In genomic region chr2:120774557-120775160, GRCh38 we compare ENCODE assay signal across 17 cellular contexts. TPM values are rescaled to one million over a fixed set of nuclear protein-coding genes. Genes with fewer than 3 reads are reported as not detected.
"Had no signal": no experiment of that assay in that cellular context is flagged by ENCODE, and none has a peak within 500 bp of the region (broad histone marks: within the 10 kb centered on the region; RNA-seq: fewer than 3 reads in every experiment).

No MANE protein-coding gene starts in this region.

- H3K27ac Mint-ChIP-seq: activated CD4-positive, alpha-beta T cell treated with anti-CD3 and anti-CD28 coated beads, Interleukin-2, amount 10 ng/mL, durations not matched to agents 7 days and 5 days; activated naive CD8-positive, alpha-beta T cell treated with anti-CD3 and anti-CD28 coated beads for 36 hours; activated T-helper 1 cell treated with anti-CD3 and anti-CD28 coated beads, Interleukin-12 subunit alpha, Interleukin-12 subunit beta, Interleukin-2, Interleukin-4 antibody, amounts not matched to agents 30 ng/mL and 10 ng/mL and 1 ng/mL, durations not matched to agents 14 hours and 24 hours and 36 hours; natural killer cell treated with Interleukin-12 subunit alpha and Interleukin-12 subunit beta and Interleukin-15 and Interleukin-18, amount 100 ng/mL, for 72 hours had no signal

- H3K36me3 ChIP-seq: gastroesophageal sphincter, sigmoid colon, stomach, upper lobe of left lung had no signal

- ATAC-seq: gastroesophageal sphincter; natural killer cell treated with Interleukin-12 subunit alpha and Interleukin-12 subunit beta and Interleukin-15 and Interleukin-18, amount 100 ng/mL, for 72 hours had no signal

- H3K27me3 ChIP-seq: gastroesophageal sphincter, sigmoid colon, stomach, testis, upper lobe of left lung had no signal

- H3K4me3 ChIP-seq: gastroesophageal sphincter, sigmoid colon, stomach, testis, upper lobe of left lung had no signal

- H3K4me1 Mint-ChIP-seq: activated CD4-positive, alpha-beta T cell treated with anti-CD3 and anti-CD28 coated beads, Interleukin-2, amount 10 ng/mL, durations not matched to agents 7 days and 5 days; activated naive CD8-positive, alpha-beta T cell treated with anti-CD3 and anti-CD28 coated beads for 36 hours had no signal

- H3K27ac ChIP-seq: gastroesophageal sphincter, sigmoid colon, stomach, testis, upper lobe of left lung had no signal

- H3K9me3 ChIP-seq: gastroesophageal sphincter, sigmoid colon, stomach, testis, upper lobe of left lung had no signal

- H3K4me1 ChIP-seq: upper lobe of left lung had no signal

- H3K9me3 Mint-ChIP-seq: activated CD4-positive, alpha-beta T cell treated with anti-CD3 and anti-CD28 coated beads, Interleukin-2, amount 10 ng/mL, durations not matched to agents 7 days and 5 days; activated naive CD8-positive, alpha-beta T cell treated with anti-CD3 and anti-CD28 coated beads for 36 hours; activated T-helper 1 cell treated with anti-CD3 and anti-CD28 coated beads, Interleukin-12 subunit alpha, Interleukin-12 subunit beta, Interleukin-2, Interleukin-4 antibody, amounts not matched to agents 30 ng/mL and 10 ng/mL and 1 ng/mL, durations not matched to agents 14 hours and 24 hours and 36 hours; natural killer cell treated with Interleukin-12 subunit alpha and Interleukin-12 subunit beta and Interleukin-15 and Interleukin-18, amount 100 ng/mL, for 72 hours had no signal

- H3K27me3 Mint-ChIP-seq: activated CD4-positive, alpha-beta T cell treated with anti-CD3 and anti-CD28 coated beads, Interleukin-2, amount 10 ng/mL, durations not matched to agents 7 days and 5 days; activated naive CD8-positive, alpha-beta T cell treated with anti-CD3 and anti-CD28 coated beads for 36 hours; natural killer cell treated with Interleukin-12 subunit alpha and Interleukin-12 subunit beta and Interleukin-15 and Interleukin-18, amount 100 ng/mL, for 72 hours had no signal

- H3K36me3 Mint-ChIP-seq: activated naive CD8-positive, alpha-beta T cell treated with anti-CD3 and anti-CD28 coated beads for 36 hours; natural killer cell treated with Interleukin-12 subunit alpha and Interleukin-12 subunit beta and Interleukin-15 and Interleukin-18, amount 100 ng/mL, for 72 hours had no signal

- DNase-seq: activated CD4-positive, alpha-beta T cell treated with anti-CD3 and anti-CD28 coated beads, Interleukin-2, amount 10 ng/mL, durations not matched to agents 7 days and 5 days; activated naive CD8-positive, alpha-beta T cell treated with anti-CD3 and anti-CD28 coated beads for 36 hours; amygdala; erythroblast; mesendoderm; sigmoid colon; stimulated activated CD4-positive, alpha-beta T cell treated with anti-CD3 and anti-CD28 coated beads, Interleukin-1b, Interleukin-23, amount 100 ng/mL, for 48 hours; stomach; SW 1271; testis; upper lobe of left lung had no signal

- FAIRE-seq: islet of Langerhans had no signal

- H3K4me3 Mint-ChIP-seq: activated CD4-positive, alpha-beta T cell treated with anti-CD3 and anti-CD28 coated beads, Interleukin-2, amount 10 ng/mL, durations not matched to agents 7 days and 5 days; activated naive CD8-positive, alpha-beta T cell treated with anti-CD3 and anti-CD28 coated beads for 36 hours; activated T-helper 1 cell treated with anti-CD3 and anti-CD28 coated beads, Interleukin-12 subunit alpha, Interleukin-12 subunit beta, Interleukin-2, Interleukin-4 antibody, amounts not matched to agents 30 ng/mL and 10 ng/mL and 1 ng/mL, durations not matched to agents 14 hours and 24 hours and 36 hours; natural killer cell treated with Interleukin-12 subunit alpha and Interleukin-12 subunit beta and Interleukin-15 and Interleukin-18, amount 100 ng/mL, for 72 hours had no signal

RNA-seq across cellular contexts. Expression of gene GLI2, which starts 39.0 kb away (rescaled TPM):
- total RNA-seq: activated CD8-positive, alpha-beta memory T cell treated with anti-CD3 and anti-CD28 coated beads for 36 hours; activated naive CD8-positive, alpha-beta T cell treated with anti-CD3 and anti-CD28 coated beads for 36 hours; pulmonary artery endothelial cell had no signal
